23 cellular contexts compared by ENCODE assay signal in genomic region chr5:171848006-171848405, GRCh38.
"Had no signal": no experiment of that assay in that cellular context is flagged by ENCODE, and none has a peak within 500 bp of the region (broad histone marks: within the 10 kb centered on the region; RNA-seq: fewer than 3 reads in every experiment).

No MANE protein-coding gene starts in this region.

- H3K27ac Mint-ChIP-seq: effector memory CD8-positive, alpha-beta T cell; nephron; stimulated activated effector memory CD8-positive, alpha-beta T cell treated with anti-CD3 and anti-CD28 coated beads, Interleukin-12 subunit alpha, Interleukin-12 subunit beta, amount 100 ng/mL, for 72 hours had no signal

- H3K36me3 ChIP-seq: esophagus squamous epithelium, left lung, neural progenitor cell, prostate gland, right atrium auricular region, sigmoid colon, upper lobe of left lung had no signal

- H3K27me3 Mint-ChIP-seq: effector memory CD8-positive, alpha-beta T cell; naive thymus-derived CD4-positive, alpha-beta T cell had no signal

- H3K4me1 ChIP-seq: esophagus squamous epithelium, prostate gland, right atrium auricular region, sigmoid colon, testis, upper lobe of left lung had no signal

- H3K4me3 Mint-ChIP-seq: effector memory CD8-positive, alpha-beta T cell; naive thymus-derived CD4-positive, alpha-beta T cell; nephron; neural progenitor cell; stimulated activated effector memory CD8-positive, alpha-beta T cell treated with anti-CD3 and anti-CD28 coated beads, Interleukin-12 subunit alpha, Interleukin-12 subunit beta, amount 100 ng/mL, for 72 hours had no signal

- H3K4me3 ChIP-seq: coronary artery, esophagus squamous epithelium, left lung, neural progenitor cell, prostate gland, right atrium auricular region, sigmoid colon, testis, tibial nerve, upper lobe of left lung had no signal

- H3K9me3 Mint-ChIP-seq: effector memory CD8-positive, alpha-beta T cell; naive thymus-derived CD4-positive, alpha-beta T cell; nephron; neural progenitor cell; stimulated activated effector memory CD8-positive, alpha-beta T cell treated with anti-CD3 and anti-CD28 coated beads, Interleukin-12 subunit alpha, Interleukin-12 subunit beta, amount 100 ng/mL, for 72 hours had no signal

- ATAC-seq: effector memory CD8-positive, alpha-beta T cell; left lung; naive thymus-derived CD4-positive, alpha-beta T cell; stimulated activated effector memory CD8-positive, alpha-beta T cell treated with anti-CD3 and anti-CD28 coated beads, Interleukin-12 subunit alpha, Interleukin-12 subunit beta, amount 100 ng/mL, for 72 hours; stimulated activated naive CD8-positive, alpha-beta T cell treated with anti-CD3 and anti-CD28 coated beads, Interleukin-15, Interleukin-2, amounts not matched to agents 100 U/mL and 50 U/mL, for 24 hours had no signal

- H3K9me3 ChIP-seq: esophagus squamous epithelium, left lung, prostate gland, right atrium auricular region, sigmoid colon, testis, tibial nerve, upper lobe of left lung had no signal

- H3K4me1 Mint-ChIP-seq: stimulated activated effector memory CD8-positive, alpha-beta T cell treated with anti-CD3 and anti-CD28 coated beads, Interleukin-12 subunit alpha, Interleukin-12 subunit beta, amount 100 ng/mL, for 72 hours had no signal

- H3K27me3 ChIP-seq: esophagus squamous epithelium, left lung, neural progenitor cell, right atrium auricular region, sigmoid colon, testis, tibial nerve, upper lobe of left lung had no signal

- H3K36me3 Mint-ChIP-seq: stimulated activated effector memory CD8-positive, alpha-beta T cell treated with anti-CD3 and anti-CD28 coated beads, Interleukin-12 subunit alpha, Interleukin-12 subunit beta, amount 100 ng/mL, for 72 hours had no signal

- DNase-seq: dermis blood vessel endothelial cell; effector memory CD8-positive, alpha-beta T cell; erythroblast; esophagus squamous epithelium; kidney; left lung; mesenchymal stem cell; midbrain; naive thymus-derived CD4-positive, alpha-beta T cell; sigmoid colon; stimulated activated CD4-positive, alpha-beta T cell treated with anti-CD3 and anti-CD28 coated beads, Interleukin-2, amount 100 ng/mL, for 24 hours; stimulated activated CD4-positive, alpha-beta T cell treated with anti-CD3 and anti-CD28 coated beads, Interleukin-4, amount 100 ng/mL, for 24 hours; stimulated activated naive CD8-positive, alpha-beta T cell treated with anti-CD3 and anti-CD28 coated beads, Interleukin-15, Interleukin-2, amounts not matched to agents 100 U/mL and 50 U/mL, for 24 hours; substantia nigra; testis had no signal
